Comparison of ENCODE assay signal across 1 cellular context in the genomic region with DNA sequence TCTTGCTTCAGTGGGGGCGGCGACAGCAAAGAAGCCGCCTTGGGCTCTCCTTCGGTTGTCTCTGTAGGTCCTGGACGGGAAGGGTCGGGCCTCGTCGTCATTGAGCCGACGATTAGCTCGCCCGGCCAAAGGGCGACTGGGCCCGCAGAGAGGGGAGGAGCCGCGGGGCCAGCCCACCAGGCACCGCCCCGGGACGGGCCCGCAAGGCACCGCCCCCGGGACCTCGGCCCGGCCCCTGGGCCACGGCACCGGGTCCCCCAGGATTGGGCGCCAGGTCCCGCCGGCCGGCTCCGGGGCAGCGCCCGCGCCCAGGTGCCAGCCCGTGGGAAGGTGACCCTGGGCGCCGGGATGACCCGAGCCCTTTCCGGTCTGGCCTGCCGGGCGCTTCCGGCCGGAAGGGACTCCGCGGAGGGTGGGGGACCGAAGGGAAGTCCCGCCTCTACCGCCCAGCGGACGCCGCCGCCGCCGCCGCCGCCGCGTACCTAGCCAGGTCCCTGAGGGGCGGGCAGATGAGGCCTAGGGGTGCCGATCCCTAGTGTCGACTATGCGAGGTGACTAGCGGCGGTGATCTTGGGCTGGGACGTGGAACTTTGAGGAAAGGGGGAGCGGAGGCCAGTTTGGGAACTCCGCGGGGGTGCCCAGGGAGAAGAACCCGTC.
A peak's percentile ranks its signal among the peaks of the same experiment; 100 is the strongest.
TF ChIP-seq lines count a peak whose summit lies in the region.

A gene (minus strand): TSS at position 371 of the 657 bp plus-strand sequence. CDS start 524 bp downstream, outside the sequence.
A gene with protein sequence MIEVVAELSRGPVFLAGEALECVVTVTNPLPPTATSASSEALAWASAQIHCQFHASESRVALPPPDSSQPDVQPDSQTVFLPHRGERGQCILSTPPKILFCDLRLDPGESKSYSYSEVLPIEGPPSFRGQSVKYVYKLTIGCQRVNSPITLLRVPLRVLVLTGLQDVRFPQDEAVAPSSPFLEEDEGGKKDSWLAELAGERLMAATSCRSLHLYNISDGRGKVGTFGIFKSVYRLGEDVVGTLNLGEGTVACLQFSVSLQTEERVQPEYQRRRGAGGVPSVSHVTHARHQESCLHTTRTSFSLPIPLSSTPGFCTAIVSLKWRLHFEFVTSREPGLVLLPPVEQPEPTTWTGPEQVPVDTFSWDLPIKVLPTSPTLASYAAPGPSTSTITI (plus strand): TSS at position 430 of the 657 bp plus-strand sequence. CDS start 469 bp downstream, outside the sequence.

TF ChIP-seq in K562, 482 proteins besides CTCF, POLR2A, EP300 and RAD21 (continued from another document and continues in another):
- TF ChIP-seq, protein P1, sequence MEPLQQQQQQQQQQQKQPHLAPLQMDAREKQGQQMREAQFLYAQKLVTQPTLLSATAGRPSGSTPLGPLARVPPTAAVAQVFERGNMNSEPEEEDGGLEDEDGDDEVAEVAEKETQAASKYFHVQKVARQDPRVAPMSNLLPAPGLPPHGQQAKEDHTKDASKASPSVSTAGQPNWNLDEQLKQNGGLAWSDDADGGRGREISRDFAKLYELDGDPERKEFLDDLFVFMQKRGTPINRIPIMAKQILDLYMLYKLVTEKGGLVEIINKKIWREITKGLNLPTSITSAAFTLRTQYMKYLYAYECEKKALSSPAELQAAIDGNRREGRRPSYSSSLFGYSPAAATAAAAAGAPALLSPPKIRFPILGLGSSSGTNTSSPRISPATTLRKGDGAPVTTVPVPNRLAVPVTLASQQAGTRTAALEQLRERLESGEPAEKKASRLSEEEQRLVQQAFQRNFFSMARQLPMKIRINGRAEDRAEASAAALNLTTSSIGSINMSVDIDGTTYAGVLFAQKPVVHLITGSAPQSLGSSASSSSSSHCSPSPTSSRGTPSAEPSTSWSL (CRISPR knock-in tag; IDR thresholded peaks at IDR 0.05; ENCODE audit: borderline replicate concordance) = no peak
- TF ChIP-seq ZSCAN29 (IDR thresholded peaks at IDR 0.05) (no peak), ATF1 (CRISPR knock-in tag; IDR thresholded peaks at IDR 0.05) (no peak), ATF1 (tag; IDR thresholded peaks at IDR 0.05) (peak; percentile 48), SP1 (CRISPR knock-in tag; IDR thresholded peaks at IDR 0.05) (no peak), ZNF445 (CRISPR knock-in tag; IDR thresholded peaks at IDR 0.05; ENCODE audit: low read depth) (no peak), HIVEP1 (CRISPR knock-in tag; IDR thresholded peaks at IDR 0.05) (no peak), FIP1L1 (IDR thresholded peaks at IDR 0.05; ENCODE audit: low read depth, low read length, poor library complexity, severe bottlenecking) (peak; percentile 40), TCF3 (CRISPR knock-in tag; IDR thresholded peaks at IDR 0.05) (no peak), E2F3 (CRISPR knock-in tag; IDR thresholded peaks at IDR 0.05) (no peak), TAF15 (IDR thresholded peaks at IDR 0.05; ENCODE audit: low read depth, low read length) (no peak), ZNF232 (CRISPR knock-in tag; IDR thresholded peaks at IDR 0.05) (no peak), MEF2D (tag; conservative IDR thresholded peaks at IDR 0.05; ENCODE audit: low read depth) (no peak), BRD9 (IDR thresholded peaks at IDR 0.05; ENCODE audit: low read depth, partially characterized antibody) (no peak), SP2 (IDR thresholded peaks at IDR 0.05; ENCODE audit: extremely low read depth, low read depth, low read length, poor library complexity, severe bottlenecking) (no peak), HLTF (IDR thresholded peaks at IDR 0.05) (no peak), ELF1 (tag; IDR thresholded peaks at IDR 0.05) (peak; percentile 72), NONO (IDR thresholded peaks at IDR 0.05; ENCODE audit: low read depth in 2 of 2, low read length in 1 of 2) (peak; percentile 18 to 86; a peak in 2 of 4 replicates), NR2C2 (CRISPR knock-in tag; IDR thresholded peaks at IDR 0.05) (no peak; the same call in 1 of the 2 replicates), NR2C2 (tag; IDR thresholded peaks at IDR 0.05) (peak; percentile 96), NCOA4 (IDR thresholded peaks at IDR 0.05; ENCODE audit: partially characterized antibody) (no peak), ILK (tag; IDR thresholded peaks at IDR 0.05; ENCODE audit: borderline replicate concordance, low read depth) (no peak), FOXA3 (CRISPR knock-in tag; conservative IDR thresholded peaks at IDR 0.05 in 1 of 2, IDR thresholded peaks at IDR 0.05 in 1 of 2) (no peak), NBN (IDR thresholded peaks at IDR 0.05; ENCODE audit: low read depth) (no peak)
- TF ChIP-seq, protein P2, sequence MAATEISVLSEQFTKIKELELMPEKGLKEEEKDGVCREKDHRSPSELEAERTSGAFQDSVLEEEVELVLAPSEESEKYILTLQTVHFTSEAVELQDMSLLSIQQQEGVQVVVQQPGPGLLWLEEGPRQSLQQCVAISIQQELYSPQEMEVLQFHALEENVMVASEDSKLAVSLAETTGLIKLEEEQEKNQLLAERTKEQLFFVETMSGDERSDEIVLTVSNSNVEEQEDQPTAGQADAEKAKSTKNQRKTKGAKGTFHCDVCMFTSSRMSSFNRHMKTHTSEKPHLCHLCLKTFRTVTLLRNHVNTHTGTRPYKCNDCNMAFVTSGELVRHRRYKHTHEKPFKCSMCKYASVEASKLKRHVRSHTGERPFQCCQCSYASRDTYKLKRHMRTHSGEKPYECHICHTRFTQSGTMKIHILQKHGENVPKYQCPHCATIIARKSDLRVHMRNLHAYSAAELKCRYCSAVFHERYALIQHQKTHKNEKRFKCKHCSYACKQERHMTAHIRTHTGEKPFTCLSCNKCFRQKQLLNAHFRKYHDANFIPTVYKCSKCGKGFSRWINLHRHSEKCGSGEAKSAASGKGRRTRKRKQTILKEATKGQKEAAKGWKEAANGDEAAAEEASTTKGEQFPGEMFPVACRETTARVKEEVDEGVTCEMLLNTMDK (IDR thresholded peaks at IDR 0.05; ENCODE audit: borderline replicate concordance, insufficient read depth, low read depth, low read length, poor library complexity, severe bottlenecking) = no peak
- TF ChIP-seq, protein P3, sequence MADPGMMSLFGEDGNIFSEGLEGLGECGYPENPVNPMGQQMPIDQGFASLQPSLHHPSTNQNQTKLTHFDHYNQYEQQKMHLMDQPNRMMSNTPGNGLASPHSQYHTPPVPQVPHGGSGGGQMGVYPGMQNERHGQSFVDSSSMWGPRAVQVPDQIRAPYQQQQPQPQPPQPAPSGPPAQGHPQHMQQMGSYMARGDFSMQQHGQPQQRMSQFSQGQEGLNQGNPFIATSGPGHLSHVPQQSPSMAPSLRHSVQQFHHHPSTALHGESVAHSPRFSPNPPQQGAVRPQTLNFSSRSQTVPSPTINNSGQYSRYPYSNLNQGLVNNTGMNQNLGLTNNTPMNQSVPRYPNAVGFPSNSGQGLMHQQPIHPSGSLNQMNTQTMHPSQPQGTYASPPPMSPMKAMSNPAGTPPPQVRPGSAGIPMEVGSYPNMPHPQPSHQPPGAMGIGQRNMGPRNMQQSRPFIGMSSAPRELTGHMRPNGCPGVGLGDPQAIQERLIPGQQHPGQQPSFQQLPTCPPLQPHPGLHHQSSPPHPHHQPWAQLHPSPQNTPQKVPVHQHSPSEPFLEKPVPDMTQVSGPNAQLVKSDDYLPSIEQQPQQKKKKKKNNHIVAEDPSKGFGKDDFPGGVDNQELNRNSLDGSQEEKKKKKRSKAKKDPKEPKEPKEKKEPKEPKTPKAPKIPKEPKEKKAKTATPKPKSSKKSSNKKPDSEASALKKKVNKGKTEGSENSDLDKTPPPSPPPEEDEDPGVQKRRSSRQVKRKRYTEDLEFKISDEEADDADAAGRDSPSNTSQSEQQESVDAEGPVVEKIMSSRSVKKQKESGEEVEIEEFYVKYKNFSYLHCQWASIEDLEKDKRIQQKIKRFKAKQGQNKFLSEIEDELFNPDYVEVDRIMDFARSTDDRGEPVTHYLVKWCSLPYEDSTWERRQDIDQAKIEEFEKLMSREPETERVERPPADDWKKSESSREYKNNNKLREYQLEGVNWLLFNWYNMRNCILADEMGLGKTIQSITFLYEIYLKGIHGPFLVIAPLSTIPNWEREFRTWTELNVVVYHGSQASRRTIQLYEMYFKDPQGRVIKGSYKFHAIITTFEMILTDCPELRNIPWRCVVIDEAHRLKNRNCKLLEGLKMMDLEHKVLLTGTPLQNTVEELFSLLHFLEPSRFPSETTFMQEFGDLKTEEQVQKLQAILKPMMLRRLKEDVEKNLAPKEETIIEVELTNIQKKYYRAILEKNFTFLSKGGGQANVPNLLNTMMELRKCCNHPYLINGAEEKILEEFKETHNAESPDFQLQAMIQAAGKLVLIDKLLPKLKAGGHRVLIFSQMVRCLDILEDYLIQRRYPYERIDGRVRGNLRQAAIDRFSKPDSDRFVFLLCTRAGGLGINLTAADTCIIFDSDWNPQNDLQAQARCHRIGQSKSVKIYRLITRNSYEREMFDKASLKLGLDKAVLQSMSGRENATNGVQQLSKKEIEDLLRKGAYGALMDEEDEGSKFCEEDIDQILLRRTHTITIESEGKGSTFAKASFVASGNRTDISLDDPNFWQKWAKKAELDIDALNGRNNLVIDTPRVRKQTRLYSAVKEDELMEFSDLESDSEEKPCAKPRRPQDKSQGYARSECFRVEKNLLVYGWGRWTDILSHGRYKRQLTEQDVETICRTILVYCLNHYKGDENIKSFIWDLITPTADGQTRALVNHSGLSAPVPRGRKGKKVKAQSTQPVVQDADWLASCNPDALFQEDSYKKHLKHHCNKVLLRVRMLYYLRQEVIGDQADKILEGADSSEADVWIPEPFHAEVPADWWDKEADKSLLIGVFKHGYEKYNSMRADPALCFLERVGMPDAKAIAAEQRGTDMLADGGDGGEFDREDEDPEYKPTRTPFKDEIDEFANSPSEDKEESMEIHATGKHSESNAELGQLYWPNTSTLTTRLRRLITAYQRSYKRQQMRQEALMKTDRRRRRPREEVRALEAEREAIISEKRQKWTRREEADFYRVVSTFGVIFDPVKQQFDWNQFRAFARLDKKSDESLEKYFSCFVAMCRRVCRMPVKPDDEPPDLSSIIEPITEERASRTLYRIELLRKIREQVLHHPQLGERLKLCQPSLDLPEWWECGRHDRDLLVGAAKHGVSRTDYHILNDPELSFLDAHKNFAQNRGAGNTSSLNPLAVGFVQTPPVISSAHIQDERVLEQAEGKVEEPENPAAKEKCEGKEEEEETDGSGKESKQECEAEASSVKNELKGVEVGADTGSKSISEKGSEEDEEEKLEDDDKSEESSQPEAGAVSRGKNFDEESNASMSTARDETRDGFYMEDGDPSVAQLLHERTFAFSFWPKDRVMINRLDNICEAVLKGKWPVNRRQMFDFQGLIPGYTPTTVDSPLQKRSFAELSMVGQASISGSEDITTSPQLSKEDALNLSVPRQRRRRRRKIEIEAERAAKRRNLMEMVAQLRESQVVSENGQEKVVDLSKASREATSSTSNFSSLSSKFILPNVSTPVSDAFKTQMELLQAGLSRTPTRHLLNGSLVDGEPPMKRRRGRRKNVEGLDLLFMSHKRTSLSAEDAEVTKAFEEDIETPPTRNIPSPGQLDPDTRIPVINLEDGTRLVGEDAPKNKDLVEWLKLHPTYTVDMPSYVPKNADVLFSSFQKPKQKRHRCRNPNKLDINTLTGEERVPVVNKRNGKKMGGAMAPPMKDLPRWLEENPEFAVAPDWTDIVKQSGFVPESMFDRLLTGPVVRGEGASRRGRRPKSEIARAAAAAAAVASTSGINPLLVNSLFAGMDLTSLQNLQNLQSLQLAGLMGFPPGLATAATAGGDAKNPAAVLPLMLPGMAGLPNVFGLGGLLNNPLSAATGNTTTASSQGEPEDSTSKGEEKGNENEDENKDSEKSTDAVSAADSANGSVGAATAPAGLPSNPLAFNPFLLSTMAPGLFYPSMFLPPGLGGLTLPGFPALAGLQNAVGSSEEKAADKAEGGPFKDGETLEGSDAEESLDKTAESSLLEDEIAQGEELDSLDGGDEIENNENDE (IDR thresholded peaks at IDR 0.05; ENCODE audit: low read depth, low read length) = no peak
- TF ChIP-seq, protein P4, sequence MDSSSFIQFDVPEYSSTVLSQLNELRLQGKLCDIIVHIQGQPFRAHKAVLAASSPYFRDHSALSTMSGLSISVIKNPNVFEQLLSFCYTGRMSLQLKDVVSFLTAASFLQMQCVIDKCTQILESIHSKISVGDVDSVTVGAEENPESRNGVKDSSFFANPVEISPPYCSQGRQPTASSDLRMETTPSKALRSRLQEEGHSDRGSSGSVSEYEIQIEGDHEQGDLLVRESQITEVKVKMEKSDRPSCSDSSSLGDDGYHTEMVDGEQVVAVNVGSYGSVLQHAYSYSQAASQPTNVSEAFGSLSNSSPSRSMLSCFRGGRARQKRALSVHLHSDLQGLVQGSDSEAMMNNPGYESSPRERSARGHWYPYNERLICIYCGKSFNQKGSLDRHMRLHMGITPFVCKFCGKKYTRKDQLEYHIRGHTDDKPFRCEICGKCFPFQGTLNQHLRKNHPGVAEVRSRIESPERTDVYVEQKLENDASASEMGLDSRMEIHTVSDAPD (CRISPR knock-in tag; IDR thresholded peaks at IDR 0.05) = no peak
- TF ChIP-seq, protein P5, sequence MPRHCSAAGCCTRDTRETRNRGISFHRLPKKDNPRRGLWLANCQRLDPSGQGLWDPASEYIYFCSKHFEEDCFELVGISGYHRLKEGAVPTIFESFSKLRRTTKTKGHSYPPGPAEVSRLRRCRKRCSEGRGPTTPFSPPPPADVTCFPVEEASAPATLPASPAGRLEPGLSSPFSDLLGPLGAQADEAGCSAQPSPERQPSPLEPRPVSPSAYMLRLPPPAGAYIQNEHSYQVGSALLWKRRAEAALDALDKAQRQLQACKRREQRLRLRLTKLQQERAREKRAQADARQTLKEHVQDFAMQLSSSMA (CRISPR knock-in tag; IDR thresholded peaks at IDR 0.05) = no peak
- TF ChIP-seq, protein P6, sequence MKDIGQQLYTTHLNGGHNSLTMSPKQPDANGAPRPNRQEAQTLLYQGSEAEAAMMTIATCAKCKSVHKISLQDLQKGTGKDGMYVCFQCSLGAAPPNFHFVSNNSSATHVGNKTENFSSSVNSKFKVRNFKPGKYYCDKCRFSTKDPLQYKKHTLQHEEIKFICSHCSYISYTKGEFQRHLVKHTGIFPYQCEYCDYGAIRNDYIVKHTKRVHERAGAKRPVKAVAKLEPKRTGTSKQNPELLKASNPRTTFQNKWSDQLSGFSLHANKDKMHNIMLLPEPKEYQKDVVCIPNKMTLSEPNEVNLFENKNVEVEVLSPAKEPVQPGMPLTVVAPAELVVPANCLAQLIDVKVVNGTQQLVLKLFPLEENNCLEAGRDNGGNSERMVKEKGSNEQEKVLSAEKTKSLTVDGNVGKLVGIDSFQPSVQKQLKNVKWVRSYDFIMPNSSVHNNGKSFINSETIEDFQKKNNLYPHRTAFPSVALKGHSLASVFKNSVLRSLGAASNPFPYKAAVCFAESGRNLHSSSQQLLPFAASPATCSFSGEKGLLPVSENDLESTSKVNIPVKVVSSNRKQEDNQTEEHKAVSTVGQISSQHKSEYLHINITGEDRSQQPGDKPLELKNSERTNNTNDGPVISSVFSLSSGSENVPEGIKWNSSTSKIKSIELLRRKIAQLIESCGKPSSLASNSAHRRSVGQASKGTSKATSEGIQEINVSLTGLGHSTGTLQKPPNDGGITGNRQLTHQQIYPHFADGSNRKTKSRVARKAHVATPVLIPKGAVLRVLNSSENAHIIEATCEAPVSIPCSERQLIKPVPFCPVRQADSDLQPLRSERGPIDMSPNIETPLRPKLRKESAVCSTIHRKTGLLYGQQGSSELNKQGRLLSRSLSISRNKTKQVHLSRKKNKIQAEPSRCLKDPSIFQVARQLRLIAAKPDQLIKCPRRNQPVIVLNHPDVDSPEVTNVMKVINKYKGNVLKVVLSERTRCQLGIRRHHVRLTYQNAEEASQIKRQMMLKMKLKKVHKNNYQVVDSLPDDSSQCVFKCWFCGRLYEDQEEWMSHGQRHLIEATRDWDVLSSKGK (CRISPR knock-in tag; IDR thresholded peaks at IDR 0.05) = no peak
